In the genomic region with DNA sequence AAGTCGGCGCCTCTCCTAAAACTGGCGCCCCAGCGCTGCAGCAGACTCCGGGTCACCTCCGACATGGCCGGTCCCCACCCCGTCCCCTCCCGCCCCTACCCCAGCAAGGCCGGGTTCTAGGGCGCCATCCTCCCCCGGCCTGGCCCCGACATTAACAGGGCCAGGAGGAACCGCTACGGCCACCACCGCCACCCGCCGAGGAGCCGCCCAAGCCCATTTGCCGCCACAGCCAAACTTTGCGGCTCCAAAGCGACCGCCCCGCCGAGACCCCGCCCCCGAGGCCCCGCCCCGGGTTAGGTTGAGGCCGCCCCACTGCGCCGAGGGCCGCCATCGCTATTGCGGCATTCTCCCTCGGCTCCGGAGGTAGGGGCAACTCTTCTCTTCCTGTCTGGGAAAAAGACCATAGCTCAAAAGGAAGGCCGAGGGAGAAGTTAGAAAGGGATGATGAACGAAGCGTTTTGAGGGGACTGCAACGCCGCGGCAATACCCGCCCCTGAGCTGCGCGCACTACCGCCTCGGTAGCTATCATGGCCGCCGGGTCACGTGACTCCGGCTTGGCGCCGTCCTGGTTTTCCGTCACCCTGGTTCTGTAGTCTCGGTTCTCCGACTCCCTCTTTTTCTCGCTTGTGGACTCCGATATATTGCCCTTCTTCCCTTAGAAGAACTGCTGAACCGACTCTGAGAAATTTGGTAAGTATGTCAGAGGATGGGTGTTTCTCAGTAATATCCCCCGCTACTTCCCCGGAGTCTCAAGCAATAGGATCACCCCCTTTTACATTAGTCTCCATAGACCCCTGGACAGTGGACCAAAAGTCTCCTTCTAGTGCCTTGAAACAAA, we compare ENCODE assay signal across 8 cellular contexts. TPM values are rescaled to one million over a fixed set of nuclear protein-coding genes. Genes with fewer than 3 reads are reported as not detected.
A peak's percentile ranks its signal among the peaks of the same experiment; 100 is the strongest.
DNase-seq lines count a peak whose midpoint lies in the region; ATAC-seq and TF ChIP-seq lines count a peak whose summit lies in the region.

A gene with protein sequence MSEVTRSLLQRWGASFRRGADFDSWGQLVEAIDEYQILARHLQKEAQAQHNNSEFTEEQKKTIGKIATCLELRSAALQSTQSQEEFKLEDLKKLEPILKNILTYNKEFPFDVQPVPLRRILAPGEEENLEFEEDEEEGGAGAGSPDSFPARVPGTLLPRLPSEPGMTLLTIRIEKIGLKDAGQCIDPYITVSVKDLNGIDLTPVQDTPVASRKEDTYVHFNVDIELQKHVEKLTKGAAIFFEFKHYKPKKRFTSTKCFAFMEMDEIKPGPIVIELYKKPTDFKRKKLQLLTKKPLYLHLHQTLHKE (minus strand): TSS at position 239 of the 838 bp plus-strand sequence. CDS start 174 bp downstream, at position 65.
TSS of gene BROX (plus strand) at position 312 of the 838 bp plus-strand sequence. CDS start 3,136 bp downstream, outside the sequence.

- H3K4me1 Mint-ChIP-seq in activated naive CD4-positive, alpha-beta T cell treated with anti-CD3 and anti-CD28 coated beads, Interleukin-2, amount 10 ng/mL, durations not matched to agents 7 days and 5 days, result peaks cover 54% of the 10 kb centered on the region

- H3K27me3 Mint-ChIP-seq in activated naive CD4-positive, alpha-beta T cell treated with anti-CD3 and anti-CD28 coated beads, Interleukin-2, amount 10 ng/mL, durations not matched to agents 7 days and 5 days, result no peaks in the 10 kb centered on the region

- peak within 1 kb of the TSS; percentile 97 for H3K9ac ChIP-seq in SK-N-MC (ENCODE audit: insufficient read length)

- TF ChIP-seq POLR2A in gastroesophageal sphincter (IDR thresholded peaks at IDR 0.05) (peak in 1 of 2 donors; percentile 48), suprapubic skin (IDR thresholded peaks at IDR 0.05) (peak in 1 of 2 donors; percentile 17)

- H3K27ac Mint-ChIP-seq in activated naive CD4-positive, alpha-beta T cell treated with anti-CD3 and anti-CD28 coated beads, Interleukin-2, amount 10 ng/mL, durations not matched to agents 7 days and 5 days, result peak within 1 kb of the TSS; percentile 99

- H3K9me3 ChIP-seq in SK-N-MC (ENCODE audit: low read depth, low read length) (no peaks in the 10 kb centered on the region), gastroesophageal sphincter (no peaks in the 10 kb centered on the region), suprapubic skin (no peaks in the 10 kb centered on the region)

- ATAC-seq in HG02588 (IDR thresholded peaks at IDR 0.05; ENCODE audit: unreplicated experiment) (peak; percentile 79), gastroesophageal sphincter (peak; percentile 94)

- 0% methylated on average over 1 of the region's 62 CpGs; no CpG with 5 or more reads in 1 of the 2 donors for whole genome bisulfite sequencing in gastroesophageal sphincter (ENCODE audit: low coverage in 1 of 2), 2 donors
- 1% methylated on average over 25 of the region's 62 CpGs for WGBS in suprapubic skin

- DNase-seq in GM06990 (ENCODE audit: extremely low read depth, insufficient read length) (peak; percentile 91), NCI-H1048 (lab: John Stamatoyannopoulos, UW) (peak; percentile 81), SK-N-MC (ENCODE audit: low read depth, low spot score) (peak; percentile 50), occipital lobe (lab: John Stamatoyannopoulos, UW) (peak; percentile 90), suprapubic skin (ENCODE audit: low spot score in 2 of 2) (peak; percentile 97 to 98)
- peak; percentile 95 for DNase-seq in activated naive CD4-positive, alpha-beta T cell treated with anti-CD3 and anti-CD28 coated beads, Interleukin-2, amount 10 ng/mL, durations not matched to agents 7 days and 5 days

- no peak for TF ChIP-seq EP300 in gastroesophageal sphincter (IDR thresholded peaks at IDR 0.05)
- no peak for TF ChIP-seq EP300 in suprapubic skin (IDR thresholded peaks at IDR 0.05)

- peak within 1 kb of the TSS; percentile 98 for H3K27ac ChIP-seq in SK-N-MC
- H3K27ac ChIP-seq in gastroesophageal sphincter, result peak within 1 kb of the TSS; percentile 94 to 97 (median 97)
- peak within 1 kb of the TSS; percentile 94 for H3K27ac ChIP-seq in suprapubic skin

- peak within 1 kb of the TSS; percentile 97 for H3K4me3 Mint-ChIP-seq in activated naive CD4-positive, alpha-beta T cell treated with anti-CD3 and anti-CD28 coated beads, Interleukin-2, amount 10 ng/mL, durations not matched to agents 7 days and 5 days

- H3K4me1 ChIP-seq in gastroesophageal sphincter, result peaks cover 0 to 61% (median 17%) of the 10 kb centered on the region in 3 donors
- peaks cover 23% of the 10 kb centered on the region for H3K4me1 ChIP-seq in suprapubic skin

- peak within 1 kb of the TSS; percentile 93 for H3K4me3 ChIP-seq in GM06990 (replicated peaks; ENCODE audit: low read depth, low read length)
- peak within 1 kb of the TSS; percentile 99 for H3K4me3 ChIP-seq in SK-N-MC
- H3K4me3 ChIP-seq in gastroesophageal sphincter, result peak within 1 kb of the TSS; percentile 70 to 91
- H3K4me3 ChIP-seq in suprapubic skin, result peak within 1 kb of the TSS; percentile 87

- H3K36me3 ChIP-seq in GM06990 (ENCODE audit: control insufficient read depth, insufficient read depth, low read length) (peaks cover 2% of the 10 kb centered on the region), SK-N-MC (ENCODE audit: insufficient read depth, low read length) (no peaks in the 10 kb centered on the region; the same call in 1 of the 2 replicates), gastroesophageal sphincter (peaks cover 0 to 26% of the 10 kb centered on the region in 2 donors), suprapubic skin (peaks cover 20% of the 10 kb centered on the region)

- TF ChIP-seq CTCF in GM06990 (IDR thresholded peaks at IDR 0.05; ENCODE audit: insufficient read depth, low read length, poor library complexity, severe bottlenecking) (no peak), gastroesophageal sphincter (IDR thresholded peaks at IDR 0.05) (no peak), suprapubic skin (IDR thresholded peaks at IDR 0.05) (no peak)

- peaks cover 52% of the 10 kb centered on the region for H3K36me3 Mint-ChIP-seq in activated naive CD4-positive, alpha-beta T cell treated with anti-CD3 and anti-CD28 coated beads, Interleukin-2, amount 10 ng/mL, durations not matched to agents 7 days and 5 days

- H3K27me3 ChIP-seq in GM06990 (replicated peaks; ENCODE audit: control insufficient read depth, insufficient read depth, low read length) (no peaks in the 10 kb centered on the region), gastroesophageal sphincter (no peaks in the 10 kb centered on the region), suprapubic skin (no peaks in the 10 kb centered on the region)

- no peaks in the 10 kb centered on the region for H3K9me3 Mint-ChIP-seq in activated naive CD4-positive, alpha-beta T cell treated with anti-CD3 and anti-CD28 coated beads, Interleukin-2, amount 10 ng/mL, durations not matched to agents 7 days and 5 days

- CTCF ChIA-PET in activated naive CD4-positive, alpha-beta T cell treated with anti-CD3 and anti-CD28 coated beads, Interleukin-2, amount 10 ng/mL, durations not matched to agents 7 days and 5 days (lab: Charles Lee), result interaction anchor here (0.7 to 1.5 kb wide), 3 partner anchors 58 to 247 kb away, joined by 3 to 4 read pairs (median 3); no protein-coding TSS in a partner anchor

RNA-seq across cellular contexts. Expression of the first gene that starts in this region (rescaled TPM):
- 100 to 1,000 TPM in 3 of 4 donors, 10 to 100 TPM in 1; 79.3 to 119 (median 108) TPM for total RNA-seq in gastroesophageal sphincter
- total RNA-seq in occipital lobe, result 37.0 TPM
- total RNA-seq in suprapubic skin, result 10 to 100 TPM; 27.1 to 31.3 (median 29.1) TPM

RNA-seq across cellular contexts. Expression of gene BROX, which starts in this region (rescaled TPM):
- total RNA-seq in gastroesophageal sphincter (100 to 1,000 TPM in 1 of 4 donors, 10 to 100 TPM in 3; 41.3 to 111 (median 63.2) TPM), occipital lobe (66.9 TPM), suprapubic skin (10 to 100 TPM; 41.8 to 57.8 (median 53.8) TPM)

Comparison
In these comparisons a context has a peak if more than half of its experiments do, and no peak if none do; other contexts are left out.
1. Peak in every context shown above with its lines: DNase-seq, ATAC-seq, H3K4me3 ChIP-seq and H3K27ac ChIP-seq.